ENCODE assay signal across 8 cellular contexts in genomic region chr16:30406911-30407793, GRCh38. TPM values are rescaled to one million over a fixed set of nuclear protein-coding genes. Genes with fewer than 3 reads are reported as not detected.
DNase-seq lines count a peak whose midpoint lies in the region; ATAC-seq and TF ChIP-seq lines count a peak whose summit lies in the region.

TSS of gene ZNF771 (plus strand) at chr16:30407606. CDS start at chr16:30408054, 448 bp downstream.

- H3K4me3 ChIP-seq in HEK293 (ENCODE audit: low read depth, low read length) (peak within 1 kb of the TSS; percentile 82), adipocyte (ENCODE audit: low read length) (peak within 1 kb of the TSS; percentile 88), heart left ventricle (peak within 1 kb of the TSS; percentile 54 to 96 (median 76))

- H3K27ac ChIP-seq in HEK293 (ENCODE audit: extremely low read depth, low read depth, low read length) (peak within 1 kb of the TSS; percentile 92), heart left ventricle (peak within 1 kb of the TSS; percentile 61 to 93 (median 85))

- DNase-seq in GM10248 (ENCODE audit: extremely low spot score) (peak; percentile 93), NAMALWA (ENCODE audit: low spot score) (peak; percentile 92), SW 1271 (lab: John Stamatoyannopoulos, UW) (peak; percentile 61 to 86), adipocyte (ENCODE audit: low read depth) (peak; percentile 97), heart left ventricle (peak; percentile 94 to 97 (median 94)), posterior vena cava (ENCODE audit: low spot score) (peak; percentile 98), type B pancreatic cell (ENCODE audit: extremely low spot score, unreplicated experiment) (peak; percentile 91)

- H3K4me1 Mint-ChIP-seq in type B pancreatic cell (ENCODE audit: unreplicated experiment) = peaks cover 22% of the 10 kb centered on the region

- peaks cover 3% of the 10 kb centered on the region for H3K36me3 Mint-ChIP-seq in type B pancreatic cell

- intact Hi-C loops in heart left ventricle (cut with DNase I) = loop anchor here in 4 of 10 donors (2.0 to 10.0 kb wide), 6 partner anchors 28 to 335 kb away; partner anchors contain the start of genes TBX6 (in 2 of the 4) and YPEL3 (in 1 of the 4)
- intact Hi-C loops in posterior vena cava (cut with DNase I) = loop anchor here in 1 of 2 donors (1.0 kb wide), 1 partner anchor 44 kb away; no protein-coding TSS in a partner anchor

- TF ChIP-seq CTCF in GM10248 (IDR thresholded peaks at IDR 0.05; ENCODE audit: control extremely low read depth, extremely low read depth, low read depth, missing control alignments) (no peak), HEK293 (tag by site-specific recombination; IDR thresholded peaks at IDR 0.05) (peak; percentile 81), heart left ventricle (IDR thresholded peaks at IDR 0.05) (peak in 3 of 12 donors; percentile 15 to 18 (median 15)), type B pancreatic cell (conservative IDR thresholded peaks at IDR 0.05) (no peak)

- H3K9me3 Mint-ChIP-seq in type B pancreatic cell = no peaks in the 10 kb centered on the region

- peak within 1 kb of the TSS; percentile 95 for H3K4me3 Mint-ChIP-seq in type B pancreatic cell

- H3K4me1 ChIP-seq in HEK293 (ENCODE audit: control insufficient read depth, insufficient read depth, low read length) (peaks cover 5% of the 10 kb centered on the region; the same call in 1 of the 2 replicates), adipocyte (ENCODE audit: control insufficient read depth, insufficient read depth, low read length) (peaks cover 23% of the 10 kb centered on the region), heart left ventricle (peaks cover 0 to 33% (median 17%) of the 10 kb centered on the region in 12 donors)

- peaks cover 0 to 30% of the 10 kb centered on the region in 2 experiments; a peak in 2 of 3 replicates for H3K36me3 ChIP-seq in HEK293 (ENCODE audit: control insufficient read depth in 2 of 2, insufficient read depth in 1 of 2, low read length in 2 of 2)
- peaks cover 10% of the 10 kb centered on the region for H3K36me3 ChIP-seq in adipocyte (ENCODE audit: control insufficient read depth, insufficient read depth, low read length, severe bottlenecking)
- H3K36me3 ChIP-seq in heart left ventricle = peaks cover 0 to 12% (median 8%) of the 10 kb centered on the region in 9 donors

- no peaks in the 10 kb centered on the region for H3K27me3 Mint-ChIP-seq in type B pancreatic cell

- H3K27me3 ChIP-seq in adipocyte (replicated peaks; ENCODE audit: control insufficient read depth, insufficient read depth, low read length) = no peaks in the 10 kb centered on the region
- H3K27me3 ChIP-seq in heart left ventricle = no peaks in the 10 kb centered on the region

- peak within 1 kb of the TSS; percentile 90 for H3K27ac Mint-ChIP-seq in type B pancreatic cell

- peak within 1 kb of the TSS; percentile 95 for H3K9ac ChIP-seq in adipocyte (ENCODE audit: low read length)

- peak; percentile 83 to 97 (median 96) for ATAC-seq in heart left ventricle

- H3K9me3 ChIP-seq in HEK293 (ENCODE audit: control insufficient read depth, insufficient read depth, low read depth, low read length) (no peaks in the 10 kb centered on the region), adipocyte (ENCODE audit: control insufficient read depth, low read length) (no peaks in the 10 kb centered on the region), heart left ventricle (no peaks in the 10 kb centered on the region)

- TF ChIP-seq POLR2A in heart left ventricle (IDR thresholded peaks at IDR 0.05) = peak in 1 of 2 donors; percentile 59

- CTCF ChIA-PET in GM10248 (lab: Yijun Ruan, JAX) (interaction anchor here (0.8 to 6.3 kb wide), 18 partner anchors 8 to 236 kb away, joined by 3 to 58 read pairs (median 4); partner anchors contain the start of genes DCTPP1, TBC1D10B, ZNF48 and ZNF764), HEK293 (lab: Yijun Ruan, JAX) (interaction anchor here (0.6 to 2.9 kb wide), 14 partner anchors 9 to 376 kb away, joined by 3 to 16 read pairs (median 4); partner anchors contain the start of genes DCTPP1, TBX6 and TLCD3B)

- WGBS in heart left ventricle, 4 donors = 1 to 4% (median 2%) methylated on average over 34 to 74 of the region's 74 CpGs

- POLR2A ChIA-PET in GM10248 (lab: Yijun Ruan, JAX) (interaction anchor here (0.6 to 1.0 kb wide), 3 partner anchors 9 to 232 kb away, joined by 3 to 4 read pairs (median 3); no protein-coding TSS in a partner anchor), HEK293 (lab: Yijun Ruan, JAX) (interaction anchor here (0.5 to 5.9 kb wide), 24 partner anchors 8 to 583 kb away, joined by 3 to 64 read pairs (median 5); partner anchors contain the start of genes ALDOA, CD2BP2, DCTPP1 and FBRS)

TF ChIP-seq in HEK293, 187 proteins besides CTCF, POLR2A, EP300 and RAD21 (continues in another document):
- TF ChIP-seq WT1 (tag by site-specific recombination; IDR thresholded peaks at IDR 0.05) = peak; percentile 68; the same call in 1 of the 2 replicates
- TF ChIP-seq ZNF239 (tag by site-specific recombination; IDR thresholded peaks at IDR 0.05) = no peak
- TF ChIP-seq EGR2 (tag by site-specific recombination; IDR thresholded peaks at IDR 0.05; ENCODE audit: low read depth) = peak; percentile 95
- TF ChIP-seq ZNF600 (tag by site-specific recombination; IDR thresholded peaks at IDR 0.05) = peak; percentile 75
- peak; percentile 96 for TF ChIP-seq ZNF335 (tag by site-specific recombination; conservative IDR thresholded peaks at IDR 0.05)
- TF ChIP-seq ZEB2 (tag by site-specific recombination; IDR thresholded peaks at IDR 0.05) = peak; percentile 97
- TF ChIP-seq KLF10 (tag by site-specific recombination; IDR thresholded peaks at IDR 0.05) = peak; percentile 100
- TF ChIP-seq ZNF2 (tag by site-specific recombination; IDR thresholded peaks at IDR 0.05) = peak; percentile 64; the same call in 1 of the 2 replicates
- TF ChIP-seq ZNF398 (tag by site-specific recombination; IDR thresholded peaks at IDR 0.05) = peak; percentile 92
- no peak for TF ChIP-seq ZNF19 (tag by site-specific recombination; IDR thresholded peaks at IDR 0.05; ENCODE audit: low read depth)
- TF ChIP-seq ZNF341 (tag by site-specific recombination; IDR thresholded peaks at IDR 0.05; ENCODE audit: low read depth) = peak; percentile 83
- no peak for TF ChIP-seq ZNF416 (tag by site-specific recombination; IDR thresholded peaks at IDR 0.05)
- peak; percentile 99 for TF ChIP-seq SCRT2 (tag by site-specific recombination; IDR thresholded peaks at IDR 0.05)
- TF ChIP-seq PATZ1 (tag by site-specific recombination; IDR thresholded peaks at IDR 0.05) = peak; percentile 94
- peak; percentile 99 for TF ChIP-seq SP3 (tag by site-specific recombination; IDR thresholded peaks at IDR 0.05)
- TF ChIP-seq IKZF3 (tag by site-specific recombination; IDR thresholded peaks at IDR 0.05) = no peak
- no peak for TF ChIP-seq ZNF24 (tag by site-specific recombination; IDR thresholded peaks at IDR 0.05)
- TF ChIP-seq MZF1 (tag by site-specific recombination; IDR thresholded peaks at IDR 0.05; ENCODE audit: borderline replicate concordance) = peak; percentile 14; the same call in 1 of the 2 replicates
- TF ChIP-seq ZBTB17 (tag by site-specific recombination; IDR thresholded peaks at IDR 0.05) = peak; percentile 97
- TF ChIP-seq PRDM1 (tag by site-specific recombination; IDR thresholded peaks at IDR 0.05) = peak; percentile 81
- TF ChIP-seq ZNF791 (tag by site-specific recombination; IDR thresholded peaks at IDR 0.05) = no peak
- no peak for TF ChIP-seq ZNF391 (tag by site-specific recombination; IDR thresholded peaks at IDR 0.05; ENCODE audit: borderline replicate concordance, low read depth)
- TF ChIP-seq KLF16 (tag by site-specific recombination; IDR thresholded peaks at IDR 0.05) = peak; percentile 99
- peak; percentile 88 for TF ChIP-seq ZNF366 (tag by site-specific recombination; conservative IDR thresholded peaks at IDR 0.05)
- TF ChIP-seq ZFP69B (tag by site-specific recombination; IDR thresholded peaks at IDR 0.05) = peak; percentile 82
- peak; percentile 52 for TF ChIP-seq ZNF596 (tag by site-specific recombination; IDR thresholded peaks at IDR 0.05)
- peak; percentile 93 for TF ChIP-seq KLF7 (tag by site-specific recombination; IDR thresholded peaks at IDR 0.05; ENCODE audit: borderline replicate concordance)
- no peak for TF ChIP-seq ZNF174 (tag by site-specific recombination; IDR thresholded peaks at IDR 0.05)

RNA-seq across cellular contexts. Expression of gene ZNF771, which starts in this region (rescaled TPM):
- total RNA-seq in heart left ventricle (10 to 100 TPM in 2 of 9 donors, 1 to 10 TPM in 7; 4.8 to 18.8 (median 6.8) TPM), posterior vena cava (1 to 10 TPM; 5.6 to 6.1 TPM), type B pancreatic cell (ENCODE audit: low replicate concordance) (4.7 and 15.5 TPM in 2 replicates)
- polyA plus RNA-seq in heart left ventricle = 10 to 100 TPM in 1 of 2 donors, 1 to 10 TPM in 1; 4.4 to 13.6 TPM

Comparison
In these comparisons a context has a peak if more than half of its experiments do, and no peak if none do; other contexts are left out.
1. Peak in every context shown above with its lines: DNase-seq, ATAC-seq, H3K4me3 ChIP-seq and H3K27ac ChIP-seq.